Comparison of ENCODE assay signal across 27 cellular contexts in genomic region chr2:38000485-38001222, GRCh38.
"Had no signal": no experiment of that assay in that cellular context is flagged by ENCODE, and none has a peak within 500 bp of the region (broad histone marks: within the 10 kb centered on the region; RNA-seq: fewer than 3 reads in every experiment).

No MANE protein-coding gene starts in this region.

- H3K27ac ChIP-seq: cardiac muscle cell, WERI-Rb-1 had no signal

- DNase-seq: activated CD4-positive, alpha-beta memory T cell treated with anti-CD3 and anti-CD28 coated beads, Interleukin-2, amount 10 ng/mL, durations not matched to agents 7 days and 5 days; activated CD4-positive, alpha-beta T cell treated with anti-CD3 and anti-CD28 coated beads for 1 hour; activated CD4-positive, alpha-beta T cell treated with anti-CD3 and anti-CD28 coated beads for 48 hours; activated CD4-positive, CD25-positive, alpha-beta regulatory T cell; activated CD8-positive, alpha-beta memory T cell treated with anti-CD3 and anti-CD28 coated beads for 24 hours; activated CD8-positive, alpha-beta memory T cell treated with anti-CD3 and anti-CD28 coated beads, Interleukin-2, amount 10 ng/mL, durations not matched to agents 7 days and 5 days; activated CD8-positive, alpha-beta memory T cell treated with anti-CD3 and anti-CD28 coated beads, Interleukin-2, amount 50 U/mL, for 48 hours; activated effector memory CD4-positive, alpha-beta T cell treated with Interleukin-2 at 50 U/mL for 16 hours; activated naive CD4-positive, alpha-beta T cell treated with anti-CD3 and anti-CD28 coated beads, Interleukin-2, amount 10 ng/mL, durations not matched to agents 7 days and 5 days; activated naive CD8-positive, alpha-beta T cell treated with anti-CD3 and anti-CD28 coated beads, Interleukin-2, amount 50 U/mL, for 24 hours; activated T-cell treated with anti-CD3 and anti-CD28 coated beads, Interleukin-2, amount 50 U/mL, for 48 hours; anterior cingulate cortex; NCI-H1105; NCI-H1417 treated with DMSO at 0.1 percent for 48 hours; NCI-H187 treated with DMSO at 0.1 percent for 48 hours; NCI-H2081 treated with DMSO at 0.1 percent for 48 hours; NCI-H2171; NCI-H510A; NCI-H526; NCI-H82; RPMI8226; SIG-M5; T1000; WERI-Rb-1 had no signal

- ATAC-seq: activated CD8-positive, alpha-beta memory T cell treated with anti-CD3 and anti-CD28 coated beads, Interleukin-2, amount 10 ng/mL, durations not matched to agents 7 days and 5 days; activated naive CD8-positive, alpha-beta T cell treated with anti-CD3 and anti-CD28 coated beads, Interleukin-2, amount 50 U/mL, for 24 hours; Panc1; Right ventricle myocardium inferior had no signal

- H3K4me3 ChIP-seq: cardiac muscle cell had no signal

- H3K27me3 ChIP-seq: cardiac muscle cell had no signal

- H3K36me3 ChIP-seq: cardiac muscle cell, WERI-Rb-1 had no signal
